In the genomic region with DNA sequence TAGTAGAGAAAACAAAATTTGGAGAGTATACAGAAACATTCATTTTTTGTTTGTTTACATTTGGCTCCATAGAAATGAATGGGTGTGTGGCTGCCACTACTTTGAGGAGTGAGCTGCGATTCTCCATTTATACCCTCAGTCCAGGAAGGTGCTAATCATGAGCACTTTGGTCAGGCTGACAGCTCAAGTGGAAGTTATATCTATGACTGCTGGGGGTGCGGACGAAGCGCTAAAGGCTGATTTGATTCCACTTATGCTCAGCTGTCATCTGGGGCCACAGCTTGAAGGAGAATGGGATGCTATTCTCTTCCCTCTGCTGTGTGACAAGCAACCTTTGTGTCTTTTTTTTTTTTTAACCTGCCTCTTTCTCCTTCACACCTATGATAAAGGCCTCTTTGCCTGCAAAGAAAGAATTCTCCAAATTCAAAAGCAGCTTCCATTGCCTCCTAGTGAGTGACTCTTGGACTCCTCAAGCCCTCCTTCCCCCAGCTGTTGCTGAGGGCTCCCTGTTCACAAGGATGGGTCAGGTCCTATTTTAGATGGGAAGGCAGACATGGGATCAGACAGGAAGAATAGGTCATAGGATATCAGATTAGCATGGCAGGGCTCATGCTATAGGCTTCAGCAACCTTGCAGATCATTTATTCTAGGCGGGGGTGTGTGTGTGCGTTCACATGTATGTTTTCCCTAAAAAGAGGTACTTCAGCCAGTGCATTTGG, we compare ENCODE assay signal across 13 cellular contexts.
"Had no signal": no experiment of that assay in that cellular context is flagged by ENCODE, and none has a peak within 500 bp of the region (broad histone marks: within the 10 kb centered on the region; RNA-seq: fewer than 3 reads in every experiment).

No MANE protein-coding gene starts in this region.

- H3K27ac Mint-ChIP-seq: activated CD8-positive, alpha-beta T cell treated with anti-CD3 and anti-CD28 coated beads, Interleukin-2, amount 10 ng/mL, durations not matched to agents 7 days and 5 days; naive thymus-derived CD8-positive, alpha-beta T cell; WTC11 had no signal

- DNase-seq: activated CD4-positive, alpha-beta T cell treated with anti-CD3 and anti-CD28 coated beads for 48 hours; activated CD8-positive, alpha-beta memory T cell treated with anti-CD3 and anti-CD28 coated beads, Interleukin-2, amount 50 U/mL, for 48 hours; activated CD8-positive, alpha-beta T cell treated with anti-CD3 and anti-CD28 coated beads, Interleukin-2, amount 10 ng/mL, durations not matched to agents 7 days and 5 days; lower lobe of right lung; naive thymus-derived CD8-positive, alpha-beta T cell; nucleus accumbens; stimulated activated naive CD8-positive, alpha-beta T cell treated with anti-CD3 and anti-CD28 coated beads, Interleukin-15, Interleukin-2, amounts not matched to agents 100 U/mL and 50 U/mL, for 24 hours; upper lobe of left lung had no signal

- H3K4me1 ChIP-seq: lower lobe of right lung, upper lobe of left lung had no signal

- H3K36me3 Mint-ChIP-seq: naive thymus-derived CD8-positive, alpha-beta T cell had no signal

- H3K4me3 ChIP-seq: ascending aorta, hepatocyte, lower lobe of right lung, suprapubic skin, upper lobe of left lung had no signal

- ATAC-seq: activated CD8-positive, alpha-beta T cell treated with anti-CD3 and anti-CD28 coated beads, Interleukin-2, amount 10 ng/mL, durations not matched to agents 7 days and 5 days; lower lobe of right lung; naive thymus-derived CD8-positive, alpha-beta T cell; sciatic nerve; stimulated activated naive CD8-positive, alpha-beta T cell treated with anti-CD3 and anti-CD28 coated beads, Interleukin-15, Interleukin-2, amounts not matched to agents 100 U/mL and 50 U/mL, for 24 hours; WTC11 had no signal

- H3K9me3 ChIP-seq: ascending aorta, lower lobe of right lung, suprapubic skin, upper lobe of left lung had no signal

- H3K36me3 ChIP-seq: ascending aorta, lower lobe of right lung, suprapubic skin, upper lobe of left lung had no signal

- H3K4me3 Mint-ChIP-seq: activated CD8-positive, alpha-beta T cell treated with anti-CD3 and anti-CD28 coated beads, Interleukin-2, amount 10 ng/mL, durations not matched to agents 7 days and 5 days; naive thymus-derived CD8-positive, alpha-beta T cell; WTC11 had no signal

- H3K27ac ChIP-seq: ascending aorta, hepatocyte, lower lobe of right lung, suprapubic skin, upper lobe of left lung had no signal

- H3K27me3 ChIP-seq: ascending aorta, hepatocyte, suprapubic skin, upper lobe of left lung had no signal

- H3K4me2 ChIP-seq: hepatocyte had no signal
